8 cellular contexts compared by ENCODE assay signal in genomic region chr2:97113050-97113881, GRCh38. TPM values are rescaled to one million over a fixed set of nuclear protein-coding genes. Genes with fewer than 3 reads are reported as not detected.
DNase-seq lines count a peak whose midpoint lies in the region; ATAC-seq and TF ChIP-seq lines count a peak whose summit lies in the region.
"Not testable (repeated sequence)": the region's sequence is repeated elsewhere in the genome, so short reads cannot be mapped to it uniquely, and the experiment has no call there.

TSS of gene ANKRD36 (plus strand) at chr2:97113153. CDS start at chr2:97113740, 587 bp downstream.

- peak within 1 kb of the TSS; percentile 39 for H3K18ac ChIP-seq in mesendoderm (ENCODE audit: low read length)

- H3K79me2 ChIP-seq in mesendoderm (ENCODE audit: control insufficient read depth, insufficient read depth, low read length), result not testable (repeated sequence)

- peak within 1 kb of the TSS; percentile 100 for H3K4me3 Mint-ChIP-seq in activated T-helper 1 cell treated with anti-CD3 and anti-CD28 coated beads, Interleukin-12 subunit alpha, Interleukin-12 subunit beta, Interleukin-2, Interleukin-4 antibody, amounts not matched to agents 30 ng/mL and 10 ng/mL and 1 ng/mL, durations not matched to agents 14 hours and 24 hours and 36 hours

- H2BK120ac ChIP-seq in mesendoderm (ENCODE audit: low read depth, low read length), result not testable (repeated sequence)

- not testable (repeated sequence) for H2BK15ac ChIP-seq in mesendoderm (replicated peaks; ENCODE audit: low read depth)

- not testable (repeated sequence) for H3K36me3 ChIP-seq in Peyer's patch; esophagus (ENCODE audit: control insufficient read depth in 2 of 2, insufficient read depth in 2 of 2, low read length in 1 of 2); mesendoderm (ENCODE audit: control insufficient read depth, insufficient read depth, low read length)

- H3K27me3 Mint-ChIP-seq in activated T-helper 1 cell treated with anti-CD3 and anti-CD28 coated beads, Interleukin-12 subunit alpha, Interleukin-12 subunit beta, Interleukin-2, Interleukin-4 antibody, amounts not matched to agents 30 ng/mL and 10 ng/mL and 1 ng/mL, durations not matched to agents 14 hours and 24 hours and 36 hours (ENCODE audit: insufficient read depth), result peaks cover 13% of the 10 kb centered on the region

- H2AK5ac ChIP-seq in mesendoderm (ENCODE audit: low read length), result not testable (repeated sequence)

- H3K9ac ChIP-seq in mesendoderm (ENCODE audit: low read length), result peak within 1 kb of the TSS; percentile 79

- WGBS in esophagus, 2 donors, result 0 to 1% methylated on average over 31 to 62 of the region's 74 CpGs
- WGBS in mesendoderm (ENCODE audit: extremely low coverage, insufficient coverage, low lambda C conversion rate), result no CpG with 5 or more reads among the region's 74 CpGs

- H3K79me1 ChIP-seq in mesendoderm (ENCODE audit: low read length), result not testable (repeated sequence)

- TF ChIP-seq CTCF in AG09309 (IDR thresholded peaks at IDR 0.05; ENCODE audit: control insufficient read depth, insufficient read depth, low read depth, low read length, missing control alignments), result peak; percentile 48
- peak; percentile 34 to 71 (median 64) for TF ChIP-seq CTCF in Peyer's patch (IDR thresholded peaks at IDR 0.05)

- not testable (repeated sequence) for H3K27me3 ChIP-seq in Peyer's patch; esophagus (ENCODE audit: control insufficient read depth in 1 of 2, insufficient read depth in 2 of 2, low read length in 2 of 2); mesendoderm (ENCODE audit: insufficient read depth, low read length, poor library complexity)

- H3K4me3 ChIP-seq in AG09309 (ENCODE audit: control insufficient read depth, low read depth, low read length) (peak within 1 kb of the TSS; percentile 68), Peyer's patch (peak within 1 kb of the TSS; percentile 57 to 89 (median 68)), esophagus (ENCODE audit: low read depth in 1 of 2, low read length in 2 of 2) (peak within 1 kb of the TSS; percentile 56 to 66), mesendoderm (ENCODE audit: low read length) (peak within 1 kb of the TSS; percentile 45)

- intact Hi-C loops in activated T-helper 1 cell treated with anti-CD3 and anti-CD28 coated beads, Interleukin-12 subunit alpha, Interleukin-12 subunit beta, Interleukin-2, Interleukin-4 antibody, amounts not matched to agents 30 ng/mL and 10 ng/mL and 1 ng/mL, durations not matched to agents 14 hours and 24 hours and 36 hours (cut with micrococcal nuclease), result loop anchor here (5.0 to 10.0 kb wide), 2 partner anchors 296 to 882 kb away; partner anchors contain the start of genes CNNM3 and TMEM131

- H3K4ac ChIP-seq in mesendoderm (ENCODE audit: low read depth, low read length), result peak within 1 kb of the TSS; percentile 25

- DNase-seq in AG09309 (ENCODE audit: low read depth), result not testable (repeated sequence)
- DNase-seq in Peyer's patch, result peak; percentile 83 to 93 (median 87)
- DNase-seq in activated T-helper 1 cell treated with anti-CD3 and anti-CD28 coated beads, Interleukin-12 subunit alpha, Interleukin-12 subunit beta, Interleukin-2, Interleukin-4 antibody, amounts not matched to agents 30 ng/mL and 10 ng/mL and 1 ng/mL, durations not matched to agents 14 hours and 24 hours and 36 hours (ENCODE audit: low spot score), result peak; percentile 81
- peak; percentile 76 for DNase-seq in mesendoderm
- peak; percentile 73 to 82 for DNase-seq in stimulated activated CD4-positive, alpha-beta T cell treated with anti-CD3 and anti-CD28 coated beads, Interleukin-2, amount 100 ng/mL, for 48 hours

- not testable (repeated sequence) for H3K9me3 ChIP-seq in Peyer's patch; esophagus (ENCODE audit: control insufficient read depth in 2 of 2, insufficient read depth in 1 of 2, low read depth in 1 of 2, low read length in 1 of 2)

- peaks cover 12% of the 10 kb centered on the region for H3K4me1 Mint-ChIP-seq in activated T-helper 1 cell treated with anti-CD3 and anti-CD28 coated beads, Interleukin-12 subunit alpha, Interleukin-12 subunit beta, Interleukin-2, Interleukin-4 antibody, amounts not matched to agents 30 ng/mL and 10 ng/mL and 1 ng/mL, durations not matched to agents 14 hours and 24 hours and 36 hours (ENCODE audit: low read depth)

- H3K23ac ChIP-seq in mesendoderm (ENCODE audit: low read length), result peak within 1 kb of the TSS; percentile 94

- not testable (repeated sequence) for H3K36me3 Mint-ChIP-seq in activated T-helper 1 cell treated with anti-CD3 and anti-CD28 coated beads, Interleukin-12 subunit alpha, Interleukin-12 subunit beta, Interleukin-2, Interleukin-4 antibody, amounts not matched to agents 30 ng/mL and 10 ng/mL and 1 ng/mL, durations not matched to agents 14 hours and 24 hours and 36 hours (ENCODE audit: low read depth)

- H2BK5ac ChIP-seq in mesendoderm (ENCODE audit: low read length), result not testable (repeated sequence)

- not testable (repeated sequence) for H3K4me1 ChIP-seq in Peyer's patch; esophagus (ENCODE audit: control insufficient read depth in 2 of 2, insufficient read depth in 2 of 2, low read length in 1 of 2); mesendoderm (ENCODE audit: control insufficient read depth, low read depth, low read length)

- peak within 1 kb of the TSS; percentile 77 for H3K4me2 ChIP-seq in mesendoderm (ENCODE audit: low read length)

- H4K5ac ChIP-seq in mesendoderm (ENCODE audit: low read length), result not testable (repeated sequence)

- peak within 1 kb of the TSS; percentile 90 for H3K56ac ChIP-seq in mesendoderm (ENCODE audit: low read length)

- H3K27ac ChIP-seq in Peyer's patch, result peak within 1 kb of the TSS; percentile 86 to 98 (median 96)
- peak within 1 kb of the TSS; percentile 94 to 95 for H3K27ac ChIP-seq in esophagus (ENCODE audit: low read depth in 2 of 2, low read length in 1 of 2)
- peak within 1 kb of the TSS; percentile 78 for H3K27ac ChIP-seq in mesendoderm (ENCODE audit: low read depth, low read length)

- H4K8ac ChIP-seq in mesendoderm (ENCODE audit: low read depth, low read length), result peak within 1 kb of the TSS; percentile 89

- TF ChIP-seq POLR2A in Peyer's patch (IDR thresholded peaks at IDR 0.05), result peak; percentile 40 to 69

- H3K27ac Mint-ChIP-seq in activated T-helper 1 cell treated with anti-CD3 and anti-CD28 coated beads, Interleukin-12 subunit alpha, Interleukin-12 subunit beta, Interleukin-2, Interleukin-4 antibody, amounts not matched to agents 30 ng/mL and 10 ng/mL and 1 ng/mL, durations not matched to agents 14 hours and 24 hours and 36 hours, result peak within 1 kb of the TSS; percentile 100

- H3K9me3 Mint-ChIP-seq in activated T-helper 1 cell treated with anti-CD3 and anti-CD28 coated beads, Interleukin-12 subunit alpha, Interleukin-12 subunit beta, Interleukin-2, Interleukin-4 antibody, amounts not matched to agents 30 ng/mL and 10 ng/mL and 1 ng/mL, durations not matched to agents 14 hours and 24 hours and 36 hours, result not testable (repeated sequence)

- ATAC-seq in GM19025 (IDR thresholded peaks at IDR 0.05; ENCODE audit: low read depth, unreplicated experiment) (peak; percentile 93), HG03039 (IDR thresholded peaks at IDR 0.05; ENCODE audit: unreplicated experiment) (peak; percentile 90)

RNA-seq across cellular contexts. Expression of gene ANKRD36, which starts in this region (rescaled TPM):
- total RNA-seq in Peyer's patch, result 100 to 1,000 TPM in 1 of 4 donors, 10 to 100 TPM in 3; 25.4 to 109 (median 32.0) TPM
- 36.7 and 41.9 TPM in 2 replicates for total RNA-seq in activated T-helper 1 cell treated with anti-CD3 and anti-CD28 coated beads, Interleukin-12 subunit alpha, Interleukin-12 subunit beta, Interleukin-2, Interleukin-4 antibody, amounts not matched to agents 30 ng/mL and 10 ng/mL and 1 ng/mL, durations not matched to agents 14 hours and 24 hours and 36 hours
- polyA plus RNA-seq in esophagus, result 1 to 10 TPM; 1.3 to 4.2 TPM
- 2.1 TPM for polyA plus RNA-seq in mesendoderm (2013, experiment 1 of 2)
- polyA plus RNA-seq in mesendoderm (2013, experiment 2 of 2), result 2.2 TPM
